ENCODE assay signal across 5 cellular contexts in genomic region chr12:55590152-55590551, GRCh38. TPM values are rescaled to one million over a fixed set of nuclear protein-coding genes. Genes with fewer than 3 reads are reported as not detected.
"Had no signal": no experiment of that assay in that cellular context is flagged by ENCODE, and none has a peak within 500 bp of the region (broad histone marks: within the 10 kb centered on the region; RNA-seq: fewer than 3 reads in every experiment).

No MANE protein-coding gene starts in this region.

RNA-seq across cellular contexts. Expression of gene OR2AP1, which starts 17.9 kb away (rescaled TPM):
- total RNA-seq: GM23248, H1, HepG2, HFFc6, HT1080 had no signal

RNA-seq across cellular contexts. Expression of gene OR6C4, which starts 40.8 kb away (rescaled TPM):
- total RNA-seq: GM23248, H1, HepG2, HFFc6, HT1080 had no signal

RNA-seq across cellular contexts. Expression of gene OR10P1, which starts 46.5 kb away (rescaled TPM):
- total RNA-seq: GM23248, H1, HepG2, HFFc6, HT1080 had no signal
